Comparison of ENCODE assay signal across 26 cellular contexts in genomic region chr5:20088361-20088760, GRCh38.
"Had no signal": no experiment of that assay in that cellular context is flagged by ENCODE, and none has a peak within 500 bp of the region (broad histone marks: within the 10 kb centered on the region; RNA-seq: fewer than 3 reads in every experiment).

No MANE protein-coding gene starts in this region.

- ATAC-seq: activated CD4-positive, CD25-positive, alpha-beta regulatory T cell treated with anti-CD3 and anti-CD28 coated beads, Interleukin-2, amount 50 U/mL, for 24 hours; activated CD8-positive, alpha-beta T cell treated with anti-CD3 and anti-CD28 coated beads for 36 hours; activated T-cell treated with anti-CD3 and anti-CD28 coated beads, Interleukin-2, amount 50 U/mL, for 72 hours had no signal

- H3K36me3 Mint-ChIP-seq: activated naive CD4-positive, alpha-beta T cell treated with anti-CD3 and anti-CD28 coated beads, Interleukin-2, amount 10 ng/mL, durations not matched to agents 7 days and 5 days; activated naive CD8-positive, alpha-beta T cell treated with anti-CD3 and anti-CD28 coated beads for 36 hours had no signal

- H3K9me2 ChIP-seq: SK-N-SH had no signal

- H3K27me3 Mint-ChIP-seq: activated CD8-positive, alpha-beta T cell treated with anti-CD3 and anti-CD28 coated beads for 36 hours; activated naive CD4-positive, alpha-beta T cell treated with anti-CD3 and anti-CD28 coated beads, Interleukin-2, amount 10 ng/mL, durations not matched to agents 7 days and 5 days; activated naive CD8-positive, alpha-beta T cell treated with anti-CD3 and anti-CD28 coated beads for 36 hours had no signal

- H3K4me3 Mint-ChIP-seq: activated CD8-positive, alpha-beta T cell treated with anti-CD3 and anti-CD28 coated beads for 36 hours; activated naive CD4-positive, alpha-beta T cell treated with anti-CD3 and anti-CD28 coated beads, Interleukin-2, amount 10 ng/mL, durations not matched to agents 7 days and 5 days; activated naive CD8-positive, alpha-beta T cell treated with anti-CD3 and anti-CD28 coated beads for 36 hours; activated T-cell treated with anti-CD3 and anti-CD28 coated beads, Interleukin-2, amount 50 U/mL, for 72 hours; T-helper 1 cell treated with Interleukin-12 subunit alpha and Interleukin-12 subunit beta and Interleukin-4 antibody, amounts not matched to agents 30 μg/mL and 1 μg/mL, for 36 hours had no signal

- H3K9me3 ChIP-seq: SJCRH30, SK-N-SH had no signal

- H3K4me1 Mint-ChIP-seq: activated naive CD4-positive, alpha-beta T cell treated with anti-CD3 and anti-CD28 coated beads, Interleukin-2, amount 10 ng/mL, durations not matched to agents 7 days and 5 days; activated naive CD8-positive, alpha-beta T cell treated with anti-CD3 and anti-CD28 coated beads for 36 hours had no signal

- H3K27ac ChIP-seq: breast epithelium, KMS-11, Peyer's patch, RWPE1, SJCRH30 had no signal

- H3K4me1 ChIP-seq: breast epithelium, Peyer's patch, SJCRH30 had no signal

- H3K4me3 ChIP-seq: breast epithelium, Peyer's patch, SJCRH30 had no signal

- H3K36me3 ChIP-seq: breast epithelium, Peyer's patch, SJCRH30 had no signal

- DNase-seq: activated CD4-positive, alpha-beta T cell treated with anti-CD3 and anti-CD28 coated beads for 4 hours; activated CD8-positive, alpha-beta memory T cell treated with anti-CD3 and anti-CD28 coated beads, Interleukin-2, amount 50 U/mL, for 4 hours; activated CD8-positive, alpha-beta T cell treated with anti-CD3 and anti-CD28 coated beads for 36 hours; activated gamma-delta T cell treated with Interleukin-2 at 50 U/mL for 16 hours; activated naive CD4-positive, alpha-beta T cell treated with anti-CD3 and anti-CD28 coated beads, Interleukin-2, amount 10 ng/mL, durations not matched to agents 7 days and 5 days; activated naive CD8-positive, alpha-beta T cell treated with anti-CD3 and anti-CD28 coated beads for 36 hours; activated T-cell treated with anti-CD3 and anti-CD28 coated beads, Interleukin-2, amount 50 U/mL, for 72 hours; central memory CD4-positive, alpha-beta T cell; MV-4-11; NCI-H1092 treated with DMSO at 0.1 percent for 48 hours; NCI-H1436; NCI-H1694 treated with DMSO at 0.1 percent for 48 hours; NCI-H2029 treated with DMSO at 0.1 percent for 48 hours; NCI-H345; NCI-H69; NK-92 treated with Interleukin-12 subunit alpha and Interleukin-12 subunit beta, amount 100 ng/mL, for 24 hours; Peyer's patch; Right ventricle myocardium superior; SJCRH30; SK-N-SH had no signal

- H3K27ac Mint-ChIP-seq: activated CD8-positive, alpha-beta T cell treated with anti-CD3 and anti-CD28 coated beads for 36 hours; activated naive CD4-positive, alpha-beta T cell treated with anti-CD3 and anti-CD28 coated beads, Interleukin-2, amount 10 ng/mL, durations not matched to agents 7 days and 5 days; activated naive CD8-positive, alpha-beta T cell treated with anti-CD3 and anti-CD28 coated beads for 36 hours; activated T-cell treated with anti-CD3 and anti-CD28 coated beads, Interleukin-2, amount 50 U/mL, for 72 hours; activated T-helper 2 cell treated with anti-CD3 and anti-CD28 coated beads, Interferon-gamma antibody, Interleukin-2, Interleukin-4, amounts not matched to agents 10 μg/mL and 5 μg/mL and 100 μg/mL, durations not matched to agents 14 hours and 24 hours and 36 hours; T-helper 1 cell treated with Interleukin-12 subunit alpha and Interleukin-12 subunit beta and Interleukin-4 antibody, amounts not matched to agents 30 μg/mL and 1 μg/mL, for 36 hours had no signal

- H3K4me2 ChIP-seq: SK-N-SH had no signal

- H3K27me3 ChIP-seq: breast epithelium, Peyer's patch, SJCRH30 had no signal
